Comparison of ENCODE assay signal across 10 cellular contexts in genomic region chr9:96322736-96323135, GRCh38. TPM values are rescaled to one million over a fixed set of nuclear protein-coding genes. Genes with fewer than 3 reads are reported as not detected.
DNase-seq lines count a peak whose midpoint lies in the region; ATAC-seq and TF ChIP-seq lines count a peak whose summit lies in the region.
"Not testable (repeated sequence)": the region's sequence is repeated elsewhere in the genome, so short reads cannot be mapped to it uniquely, and the experiment has no call there.
"Had no signal": no experiment of that assay in that cellular context is flagged by ENCODE, and none has a peak within 500 bp of the region (broad histone marks: within the 10 kb centered on the region; RNA-seq: fewer than 3 reads in every experiment).

No MANE protein-coding gene starts in this region.

- not testable (repeated sequence) for H3K23ac ChIP-seq in trophoblast cell (ENCODE audit: low read length)

- H4K8ac ChIP-seq in trophoblast cell (ENCODE audit: low read depth, low read length): not testable (repeated sequence)

- TF ChIP-seq POLR2A in testis (IDR thresholded peaks at IDR 0.05): not testable (repeated sequence)

- intact Hi-C loops in left colon (cut with DNase I, micrococcal nuclease): not testable (repeated sequence)
- intact Hi-C loops in testis (cut with DNase I; ENCODE audit: low total_unique reads): loop anchor here (10.0 kb wide), 1 partner anchor 342 kb away; no protein-coding TSS in a partner anchor

- H3K9ac ChIP-seq in trophoblast cell (ENCODE audit: low read length): not testable (repeated sequence)

- not testable (repeated sequence) for H3K79me2 ChIP-seq in trophoblast cell (ENCODE audit: control insufficient read depth, insufficient read depth, low read length, poor library complexity)

- ATAC-seq in left colon: peak; percentile 39

- not testable (repeated sequence) for H4K12ac ChIP-seq in trophoblast cell (ENCODE audit: low read depth, low read length)

- not testable (repeated sequence) for H3K79me1 ChIP-seq in trophoblast cell (ENCODE audit: low read length)

- not testable (repeated sequence) for H3K4me2 ChIP-seq in trophoblast cell (ENCODE audit: low read length)

- no CpG with 5 or more reads among the region's 5 CpGs for WGBS in trophoblast cell (ENCODE audit: extremely low coverage, insufficient coverage, insufficient read length)
- 80 to 89% methylated on average over 5 of the region's 5 CpGs for WGBS in testis, 2 donors

- not testable (repeated sequence) for H3K4me1 ChIP-seq in trophoblast cell (ENCODE audit: control insufficient read depth in 1 of 2, insufficient read depth in 2 of 2, low read length in 2 of 2)
- peaks cover 16% of the 10 kb centered on the region for H3K4me1 ChIP-seq in testis

- not testable (repeated sequence) for H3K4me3 ChIP-seq in LNCaP clone FGC (ENCODE audit: low read depth, low read length); WERI-Rb-1 (ENCODE audit: low read depth, low read length); trophoblast cell (ENCODE audit: low read depth, low read length); testis

- H3K36me3 ChIP-seq in WERI-Rb-1; trophoblast cell (ENCODE audit: control insufficient read depth in 1 of 2, insufficient read depth in 2 of 2, low read length in 2 of 2); testis (ENCODE audit: low read depth, missing control alignments): not testable (repeated sequence)

- not testable (repeated sequence) for H2BK12ac ChIP-seq in trophoblast cell (ENCODE audit: low read length)

- not testable (repeated sequence) for H3K18ac ChIP-seq in trophoblast cell (ENCODE audit: low read length)

- H4K91ac ChIP-seq in trophoblast cell (ENCODE audit: low read depth, low read length): not testable (repeated sequence)

- H3K4ac ChIP-seq in trophoblast cell (ENCODE audit: low read depth, low read length): not testable (repeated sequence)

- 0 out of 2 replicates have a peak overlapping the region, but pooled peaks have one; percentile 32 for H3K27ac ChIP-seq in WERI-Rb-1
- not testable (repeated sequence) for H3K27ac ChIP-seq in trophoblast cell (ENCODE audit: low read depth, low read length); testis

- H3K9me3 ChIP-seq in WERI-Rb-1 (ENCODE audit: severe bottlenecking); trophoblast cell (ENCODE audit: insufficient read depth, low read depth, low read length); testis: not testable (repeated sequence)

- H2BK5ac ChIP-seq in trophoblast cell (ENCODE audit: low read depth, low read length, poor library complexity): not testable (repeated sequence)

- TF ChIP-seq CTCF in LNCaP clone FGC (IDR thresholded peaks at IDR 0.05; ENCODE audit: control insufficient read depth, extremely low read depth, insufficient read depth); WERI-Rb-1 (IDR thresholded peaks at IDR 0.05; ENCODE audit: low read depth, low read length); testis (IDR thresholded peaks at IDR 0.05): not testable (repeated sequence)

- not testable (repeated sequence) for H2BK120ac ChIP-seq in trophoblast cell (ENCODE audit: insufficient read depth, low read length, poor library complexity)

- not testable (repeated sequence) for H3K14ac ChIP-seq in trophoblast cell (ENCODE audit: low read length)

- not testable (repeated sequence) for H2AK5ac ChIP-seq in trophoblast cell (ENCODE audit: low read length)

- peak; percentile 18 for DNase-seq in ELF-1 (ENCODE audit: low read depth, low spot score)
- peak; percentile 41 for DNase-seq in LNCaP clone FGC (ENCODE audit: low read depth)
- peak; percentile 72 for DNase-seq in WERI-Rb-1
- DNase-seq in left colon: not testable (repeated sequence)
- DNase-seq in trophoblast cell: peak; percentile 42 to 68
- peak; percentile 9 for DNase-seq in testis

- H2AFZ ChIP-seq in trophoblast cell (ENCODE audit: insufficient read depth, low read length, poor library complexity): not testable (repeated sequence)

- H3K27me3 ChIP-seq in WERI-Rb-1 (ENCODE audit: insufficient read depth, low read depth, severe bottlenecking); trophoblast cell (ENCODE audit: insufficient read depth, low read length); testis: not testable (repeated sequence)

RNA-seq across cellular contexts. Expression of gene HSD17B3, which starts 20.8 kb away (rescaled TPM):
- total RNA-seq in left colon (1 to 10 TPM in 1 of 2 donors, under 1 TPM in 1; 0.87 to 1.7 TPM), testis (100 to 1,000 TPM; 104 to 159 TPM)
- 0.14 and 0.15 TPM in 2 replicates for polyA plus RNA-seq in trophoblast cell (2013)
- polyA plus RNA-seq in testis (ENCODE audit: insufficient read depth, low read depth, low replicate concordance): 103 TPM
- total RNA-seq: Daoy, HFFc6 had no signal
- polyA plus RNA-seq: CD14-positive monocyte; CD8-positive, alpha-beta memory T cell had no signal

Comparison
In these comparisons a context has a peak if more than half of its experiments do, and no peak if none do; other contexts are left out.
1. RNA of gene HSD17B3, which starts 20.8 kb away (total RNA-seq): 104 to 159 TPM in testis; 0.87 to 1.7 TPM in left colon; every median in the first group is over 10 times any median in the second.